8 cellular contexts compared by ENCODE assay signal in genomic region chr13:110411316-110412105, GRCh38.
DNase-seq lines count a peak whose midpoint lies in the region; ATAC-seq and FAIRE-seq lines count a peak whose summit lies in the region.

No MANE protein-coding gene starts in this region.

- peaks cover 0 to 2% of the 10 kb centered on the region in 2 donors for H3K36me3 ChIP-seq in esophagus (ENCODE audit: control insufficient read depth in 2 of 2, insufficient read depth in 2 of 2, low read length in 1 of 2)
- no peaks in the 10 kb centered on the region for H3K36me3 ChIP-seq in skeletal muscle tissue (ENCODE audit: control insufficient read depth in 3 of 3, insufficient read depth in 3 of 3, low read length in 3 of 3)

- peak overlapping the region; percentile 69 to 88 for H3K27ac ChIP-seq in esophagus (ENCODE audit: low read depth in 2 of 2, low read length in 1 of 2)
- peak overlapping the region; percentile 78 for H3K27ac ChIP-seq in skeletal muscle tissue (ENCODE audit: low read depth, low read length)

- ATAC-seq in HG03521 (IDR thresholded peaks at IDR 0.05; ENCODE audit: unreplicated experiment), result peak; percentile 12

- H3K4me1 ChIP-seq in esophagus (ENCODE audit: control insufficient read depth in 2 of 2, insufficient read depth in 2 of 2, low read length in 1 of 2) (peaks cover 0 to 5% of the 10 kb centered on the region in 2 donors), skeletal muscle tissue (ENCODE audit: control insufficient read depth in 3 of 3, insufficient read depth in 3 of 3, low read length in 3 of 3) (peaks cover 38 to 66% (median 64%) of the 10 kb centered on the region in 3 donors)

- H3K9me3 ChIP-seq in esophagus (ENCODE audit: control insufficient read depth in 2 of 2, insufficient read depth in 1 of 2, low read depth in 1 of 2, low read length in 1 of 2) (no peaks in the 10 kb centered on the region), skeletal muscle tissue (ENCODE audit: control insufficient read depth in 3 of 3, low read length in 3 of 3) (no peaks in the 10 kb centered on the region)

- H3K4me3 ChIP-seq in esophagus (ENCODE audit: low read depth in 1 of 2, low read length in 2 of 2) (no peak overlapping the region), skeletal muscle tissue (ENCODE audit: low read length in 3 of 3) (peak overlapping the region in 1 of 3 donors; percentile 37)

- DNase-seq in GM19239 (ENCODE audit: insufficient read length, low spot score), result no peak
- DNase-seq in NCI-H2196 (lab: John Stamatoyannopoulos, UW; ENCODE audit: unreplicated experiment), result no peak
- no peak for DNase-seq in T-helper 9 cell
- no peak for DNase-seq in retina
- DNase-seq in NCI-H2081 treated with DMSO at 0.1 percent for 48 hours (lab: John Stamatoyannopoulos, UW), result no peak

- no peak overlapping the region for H3K9ac ChIP-seq in skeletal muscle tissue (ENCODE audit: low read depth in 1 of 3, low read length in 3 of 3)

- 66 to 69% methylated on average over 6 of the region's 6 CpGs for WGBS in esophagus, 2 donors

- FAIRE-seq in GM19239 (lab: Jason Lieb, UNC), result peak; percentile 4

- no peaks in the 10 kb centered on the region for H3K27me3 ChIP-seq in esophagus (ENCODE audit: control insufficient read depth in 1 of 2, insufficient read depth in 2 of 2, low read length in 2 of 2)
- no peaks in the 10 kb centered on the region for H3K27me3 ChIP-seq in skeletal muscle tissue (ENCODE audit: control insufficient read depth in 3 of 3, insufficient read depth in 3 of 3, low read length in 3 of 3)
